ENCODE assay signal across 31 cellular contexts in genomic region chr2:182694189-182694588, GRCh38.
"Had no signal": no experiment of that assay in that cellular context is flagged by ENCODE, and none has a peak within 500 bp of the region (broad histone marks: within the 10 kb centered on the region; RNA-seq: fewer than 3 reads in every experiment).

No MANE protein-coding gene starts in this region.

- ATAC-seq: activated CD4-positive, CD25-positive, alpha-beta regulatory T cell treated with anti-CD3 and anti-CD28 coated beads, Interleukin-2, amount 50 U/mL, for 24 hours; activated CD8-positive, alpha-beta T cell treated with anti-CD3 and anti-CD28 coated beads, Interleukin-2, amount 10 ng/mL, durations not matched to agents 7 days and 5 days; activated naive CD4-positive, alpha-beta T cell treated with anti-CD3 and anti-CD28 coated beads, Interleukin-2, amount 50 U/mL, for 72 hours; activated naive CD8-positive, alpha-beta T cell treated with anti-CD3 and anti-CD28 coated beads, Interleukin-2, amount 50 U/mL, for 24 hours; body of pancreas; Panc1; Right ventricle myocardium inferior; SK-N-SH treated with all-trans-retinoic acid at 6 μM for 48 hours had no signal

- H3K4me1 ChIP-seq: ascending aorta, body of pancreas, SJSA1 had no signal

- H3K27ac ChIP-seq: ascending aorta, body of pancreas, SJSA1 had no signal

- H3K27ac Mint-ChIP-seq: activated CD8-positive, alpha-beta T cell treated with anti-CD3 and anti-CD28 coated beads, Interleukin-2, amount 10 ng/mL, durations not matched to agents 7 days and 5 days; activated naive CD4-positive, alpha-beta T cell treated with anti-CD3 and anti-CD28 coated beads, Interleukin-2, amount 50 U/mL, for 72 hours; activated naive CD8-positive, alpha-beta T cell treated with anti-CD3 and anti-CD28 coated beads, Interleukin-2, amount 50 U/mL, for 24 hours; activated T-cell treated with anti-CD3 and anti-CD28 coated beads, Interleukin-2, amount 50 U/mL, for 24 hours; activated T-helper 1 cell treated with anti-CD3 and anti-CD28 coated beads, Interleukin-12 subunit alpha, Interleukin-12 subunit beta, Interleukin-2, Interleukin-4 antibody, amounts not matched to agents 30 ng/mL and 10 ng/mL and 1 ng/mL, durations not matched to agents 14 hours and 24 hours and 36 hours; T-helper 2 cell treated with Interferon-gamma antibody and Interleukin-4, amounts not matched to agents 5 μg/mL and 100 μg/mL, for 36 hours had no signal

- H3K4me3 ChIP-seq: ascending aorta, body of pancreas, MG63, SJSA1 had no signal

- H3K36me3 ChIP-seq: ascending aorta, MG63, SJSA1 had no signal

- H3K36me3 Mint-ChIP-seq: activated naive CD4-positive, alpha-beta T cell treated with anti-CD3 and anti-CD28 coated beads, Interleukin-2, amount 50 U/mL, for 72 hours had no signal

- H3K4me1 Mint-ChIP-seq: activated naive CD8-positive, alpha-beta T cell treated with anti-CD3 and anti-CD28 coated beads, Interleukin-2, amount 50 U/mL, for 24 hours had no signal

- H3K9me3 Mint-ChIP-seq: activated naive CD4-positive, alpha-beta T cell treated with anti-CD3 and anti-CD28 coated beads, Interleukin-2, amount 50 U/mL, for 72 hours; activated naive CD8-positive, alpha-beta T cell treated with anti-CD3 and anti-CD28 coated beads, Interleukin-2, amount 50 U/mL, for 24 hours; activated T-cell treated with anti-CD3 and anti-CD28 coated beads, Interleukin-2, amount 50 U/mL, for 24 hours; activated T-helper 1 cell treated with anti-CD3 and anti-CD28 coated beads, Interleukin-12 subunit alpha, Interleukin-12 subunit beta, Interleukin-2, Interleukin-4 antibody, amounts not matched to agents 30 ng/mL and 10 ng/mL and 1 ng/mL, durations not matched to agents 14 hours and 24 hours and 36 hours had no signal

- FAIRE-seq: bronchial epithelial cell had no signal

- DNase-seq: activated CD4-positive, alpha-beta T cell treated with anti-CD3 and anti-CD28 coated beads for 4 hours; activated CD4-positive, alpha-beta T cell treated with anti-CD3 and anti-CD28 coated beads, Interleukin-2, amount 50 U/mL, for 4 hours; activated CD8-positive, alpha-beta T cell treated with anti-CD3 and anti-CD28 coated beads, Interleukin-2, amount 10 ng/mL, durations not matched to agents 7 days and 5 days; activated effector memory CD4-positive, alpha-beta T cell treated with Interleukin-2 at 50 U/mL for 16 hours; activated naive CD4-positive, alpha-beta T cell treated with Interleukin-2 at 50 U/mL for 16 hours; activated naive CD8-positive, alpha-beta T cell treated with anti-CD3 and anti-CD28 coated beads, Interleukin-2, amount 50 U/mL, for 24 hours; activated T-cell treated with anti-CD3 and anti-CD28 coated beads, Interleukin-2, amount 50 U/mL, for 24 hours; amniotic stem cell; body of pancreas; central memory CD4-positive, alpha-beta T cell; MG63; MV-4-11; NCI-H1092 treated with DMSO at 0.1 percent for 48 hours; NCI-H1417 treated with DMSO at 0.1 percent for 48 hours; NCI-H1694 treated with DMSO at 0.1 percent for 48 hours; NCI-H2081 treated with DMSO at 0.1 percent for 48 hours; NCI-H69; NK-92 treated with Interleukin-12 subunit alpha and Interleukin-12 subunit beta, amount 100 ng/mL, for 24 hours; OCI-M1; RPMI8226; SW 1271 had no signal

- H3K27me3 ChIP-seq: ascending aorta, body of pancreas, MG63 had no signal

- H3K4me3 Mint-ChIP-seq: activated CD8-positive, alpha-beta T cell treated with anti-CD3 and anti-CD28 coated beads, Interleukin-2, amount 10 ng/mL, durations not matched to agents 7 days and 5 days; activated naive CD8-positive, alpha-beta T cell treated with anti-CD3 and anti-CD28 coated beads, Interleukin-2, amount 50 U/mL, for 24 hours; activated T-cell treated with anti-CD3 and anti-CD28 coated beads, Interleukin-2, amount 50 U/mL, for 24 hours; activated T-helper 1 cell treated with anti-CD3 and anti-CD28 coated beads, Interleukin-12 subunit alpha, Interleukin-12 subunit beta, Interleukin-2, Interleukin-4 antibody, amounts not matched to agents 30 ng/mL and 10 ng/mL and 1 ng/mL, durations not matched to agents 14 hours and 24 hours and 36 hours; T-helper 2 cell treated with Interferon-gamma antibody and Interleukin-4, amounts not matched to agents 5 μg/mL and 100 μg/mL, for 36 hours had no signal

- H3K9me3 ChIP-seq: ascending aorta, body of pancreas, MG63, SJSA1 had no signal
